ENCODE assay signal across 23 cellular contexts in the genomic region with DNA sequence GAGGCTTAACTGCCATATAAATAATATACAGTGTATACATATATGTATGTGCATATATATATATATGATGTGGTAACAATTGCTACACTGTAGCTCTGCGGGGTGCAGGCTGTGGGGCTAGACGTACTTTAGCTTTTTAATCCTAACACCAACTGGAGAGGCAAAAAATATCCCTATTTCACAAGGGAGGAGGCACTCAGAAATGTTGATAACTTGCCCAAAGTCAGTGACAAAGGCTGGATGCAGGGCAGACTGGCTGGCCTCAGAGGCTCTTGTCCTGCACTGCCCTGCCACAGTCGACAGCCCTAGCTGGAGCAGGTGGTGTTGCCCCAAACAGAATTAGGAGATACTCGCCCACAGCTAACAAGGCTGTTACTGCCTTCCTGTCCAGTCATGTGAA. TPM values are rescaled to one million over a fixed set of nuclear protein-coding genes. Genes with fewer than 3 reads are reported as not detected.
DNase-seq lines count a peak whose midpoint lies in the region; ATAC-seq, FAIRE-seq and TF ChIP-seq lines count a peak whose summit lies in the region.
"Had no signal": no experiment of that assay in that cellular context is flagged by ENCODE, and none has a peak within 500 bp of the region (broad histone marks: within the 10 kb centered on the region; RNA-seq: fewer than 3 reads in every experiment).

No MANE protein-coding gene starts in this region.

- no peak overlapping the region for H3K14ac ChIP-seq in IMR-90 (replicated peaks; ENCODE audit: low read depth, low read length)

- H2AFZ ChIP-seq in IMR-90 (replicated peaks; ENCODE audit: low read length, poor library complexity), result no peak overlapping the region
- H2AFZ ChIP-seq in K562 (ENCODE audit: low read depth, low read length), result peak overlapping the region; percentile 92; the same call in 1 of the 2 replicates
- no peak overlapping the region for H2AFZ ChIP-seq in neural progenitor cell (replicated peaks)

- H3K9ac ChIP-seq in IMR-90 (ENCODE audit: low read depth, low read length) (no peak overlapping the region), K562 (ENCODE audit: insufficient read depth in 1 of 2, low read depth in 2 of 2, low read length in 2 of 2) (peak overlapping the region in 1 of 2 experiments; percentile 71; a peak in 2 of 4 replicates), neural progenitor cell (no peak overlapping the region)

- no CpG with 5 or more reads among the region's 4 CpGs for WGBS in IMR-90 (ENCODE audit: extremely low coverage in 2 of 2, insufficient read length in 1 of 2), 2 experiments
- WGBS in K562 (ENCODE audit: insufficient coverage, low coverage, missing lambda C conversion rate), result 66% methylated on average over 4 of the region's 4 CpGs

- H3F3A ChIP-seq in neural progenitor cell (ENCODE audit: low read depth), result peaks cover 11% of the 10 kb centered on the region

- peaks cover 31% of the 10 kb centered on the region for H3K79me2 ChIP-seq in K562 (ENCODE audit: control insufficient read depth, insufficient read depth, low read length)
- no peaks in the 10 kb centered on the region for H3K79me2 ChIP-seq in neural progenitor cell (ENCODE audit: low read depth)

- H3K9me3 ChIP-seq in IMR-90 (ENCODE audit: control insufficient read depth, insufficient read depth, low read length) (no peaks in the 10 kb centered on the region), K562 (replicated peaks; ENCODE audit: control insufficient read depth, insufficient read depth, low read depth, low read length) (no peaks in the 10 kb centered on the region), neural progenitor cell (ENCODE audit: low read depth) (no peaks in the 10 kb centered on the region)
- H3K9me3 ChIP-seq: lower lobe of right lung had no signal

- peaks cover 29% of the 10 kb centered on the region for H3K27me3 Mint-ChIP-seq in neural progenitor cell (ENCODE audit: insufficient read depth, low read depth)

- in situ Hi-C loops in IMR-90 (cut with MboI; ENCODE audit: low sequenced_read_pairs) (no loop called here), K562 (cut with MboI) (loop anchor here (10.0 kb wide), 1 partner anchor 164 kb away; no protein-coding TSS in a partner anchor)

- no peak overlapping the region; the same call in 1 of the 2 replicates for H4K91ac ChIP-seq in IMR-90 (ENCODE audit: insufficient read depth, low read depth, low read length)

- no peak overlapping the region for H2AK9ac ChIP-seq in IMR-90 (replicated peaks; ENCODE audit: low read depth, low read length, poor library complexity)

- dilution Hi-C loops in IMR-90 (cut with HindIII; ENCODE audit: low sequenced_read_pairs, unreplicated experiment), result no loop called here

- H3K9me3 Mint-ChIP-seq in neural progenitor cell, result no peaks in the 10 kb centered on the region
- H3K9me3 Mint-ChIP-seq: activated T-cell treated with anti-CD3 and anti-CD28 coated beads, Interleukin-2, amount 50 U/mL, for 24 hours; stimulated activated naive B cell treated with anti-CD40 and anti-IgM and Interleukin-4, amounts not matched to agents 10 μg/mL and 1 μg/mL and 100 μg/mL, for 72 hours; type B pancreatic cell had no signal

- no peak overlapping the region for H2AK5ac ChIP-seq in IMR-90 (ENCODE audit: low read depth, low read length)

- H3K79me1 ChIP-seq in IMR-90 (ENCODE audit: low read depth in 1 of 2, low read length in 2 of 2), result no peaks in the 10 kb centered on the region

- TF ChIP-seq CTCF in IMR-90 (conservative IDR thresholded peaks at IDR 0.05; ENCODE audit: low read depth, low read length) (no peak), K562 (IDR thresholded peaks at IDR 0.05 in 2 of 3, conservative IDR thresholded peaks at IDR 0.05 in 1 of 3; ENCODE audit: insufficient read depth in 2 of 3, low read depth in 1 of 3, low read length in 3 of 3) (no peak), neural progenitor cell (IDR thresholded peaks at IDR 0.05) (no peak)

- TF ChIP-seq RAD21 in IMR-90 (IDR thresholded peaks at IDR 0.05; ENCODE audit: low read length) (no peak), K562 (CRISPR knock-in tag; conservative IDR thresholded peaks at IDR 0.05 in 1 of 2, IDR thresholded peaks at IDR 0.05 in 1 of 2) (no peak)

- BruUV-seq in IMR-90 (replicated peaks; lab: Mats Ljungman, UMichigan) (no TSS peak), K562 (replicated peaks; lab: Mats Ljungman, UMichigan) (no TSS peak)

- H3K56ac ChIP-seq in IMR-90 (ENCODE audit: extremely low read depth, insufficient read depth, low read length), result no peak overlapping the region

- no peak overlapping the region for H2BK120ac ChIP-seq in IMR-90 (ENCODE audit: low read depth, low read length)

- no peaks in the 10 kb centered on the region for H3K9me1 ChIP-seq in IMR-90 (ENCODE audit: insufficient read depth, low read length)
- no peaks in the 10 kb centered on the region for H3K9me1 ChIP-seq in K562 (ENCODE audit: control insufficient read depth, insufficient read depth, low read length)

- H2BK5ac ChIP-seq in IMR-90 (ENCODE audit: low read depth, low read length, poor library complexity, severe bottlenecking), result no peak overlapping the region

- H3K4me3 Mint-ChIP-seq in neural progenitor cell, result peak overlapping the region; percentile 89

- ATAC-seq in IMR-90 (ENCODE audit: low read depth), result no peak
- no peak for ATAC-seq in K562
- ATAC-seq: esophagus mucosa; stimulated activated naive B cell treated with anti-CD40 and anti-IgM and Interleukin-4, amounts not matched to agents 10 μg/mL and 1 μg/mL and 100 μg/mL, for 72 hours had no signal

- no peak for TF ChIP-seq EP300 in K562 (IDR thresholded peaks at IDR 0.05; ENCODE audit: low read length)

- peak overlapping the region; percentile 5; the same call in 1 of the 2 replicates for H3K23ac ChIP-seq in IMR-90 (ENCODE audit: low read depth, low read length)

- H3K4me1 ChIP-seq in IMR-90 (ENCODE audit: control insufficient read depth, insufficient read depth, low read length) (peaks cover 5% of the 10 kb centered on the region; the same call in 1 of the 2 replicates), K562 (replicated peaks in 1 of 2; ENCODE audit: control insufficient read depth in 2 of 2, insufficient read depth in 2 of 2, low read length in 2 of 2) (peaks cover 27 to 45% of the 10 kb centered on the region in 2 experiments), neural progenitor cell (peaks cover 3% of the 10 kb centered on the region)

- H3K27me3 ChIP-seq in IMR-90 (ENCODE audit: control insufficient read depth, insufficient read depth, low read length) (no peaks in the 10 kb centered on the region; the same call in 1 of the 2 replicates), K562 (ENCODE audit: control insufficient read depth in 2 of 2, insufficient read depth in 2 of 2, low read length in 2 of 2) (no peaks in the 10 kb centered on the region), neural progenitor cell (peaks cover 78% of the 10 kb centered on the region)

- H3K36me3 ChIP-seq in IMR-90 (ENCODE audit: control insufficient read depth, insufficient read depth, low read length), result no peaks in the 10 kb centered on the region
- H3K36me3 ChIP-seq in K562 (ENCODE audit: control insufficient read depth, insufficient read depth, low read length), result no peaks in the 10 kb centered on the region; the same call in 2 of the 3 replicates
- H3K36me3 ChIP-seq in neural progenitor cell, result no peaks in the 10 kb centered on the region
- H3K36me3 ChIP-seq: lower lobe of right lung had no signal

- no peak for FAIRE-seq in K562 (lab: Jason Lieb, UNC)
- FAIRE-seq in RCC 7860 (lab: Jason Lieb, UNC), result no peak
- no peak for FAIRE-seq in GM12891 (lab: Jason Lieb, UNC)
- FAIRE-seq: bronchial epithelial cell had no signal

- H2BK15ac ChIP-seq in IMR-90 (ENCODE audit: low read depth, low read length), result no peak overlapping the region

- H3K18ac ChIP-seq in IMR-90 (ENCODE audit: low read depth, low read length), result no peak overlapping the region

- CTCF ChIA-PET in IMR-90 (lab: Yijun Ruan, JAX) (interaction anchor here (0.9 to 1.1 kb wide), 2 partner anchors 8 to 416 kb away, joined by 3 read pairs; no protein-coding TSS in a partner anchor), K562 (lab: Yijun Ruan, JAX; ENCODE audit: low intra/inter-chr PET ratio) (no interaction called here)

- TF ChIP-seq POLR2A in IMR-90 (IDR thresholded peaks at IDR 0.05; ENCODE audit: low read depth, low read length) (no peak), K562 (conservative IDR thresholded peaks at IDR 0.05) (no peak), GM12891 (IDR thresholded peaks at IDR 0.05; ENCODE audit: low read depth, low read length) (no peak)

- H3K4me3 ChIP-seq in IMR-90 (ENCODE audit: insufficient read depth, low read depth, low read length), result no peak overlapping the region
- H3K4me3 ChIP-seq in K562, result no peak overlapping the region
- H3K4me3 ChIP-seq in neural progenitor cell, result no peak overlapping the region

- no peak overlapping the region; a peak in 1 of 4 replicates for H4K8ac ChIP-seq in IMR-90 (ENCODE audit: low read depth in 2 of 2, low read length in 2 of 2)

- H3K36me3 Mint-ChIP-seq in neural progenitor cell, result no peaks in the 10 kb centered on the region
- H3K36me3 Mint-ChIP-seq: activated naive CD8-positive, alpha-beta T cell; stimulated activated naive B cell treated with anti-CD40 and anti-IgM and Interleukin-4, amounts not matched to agents 10 μg/mL and 1 μg/mL and 100 μg/mL, for 72 hours; type B pancreatic cell had no signal

- H3K4me1 Mint-ChIP-seq in neural progenitor cell, result peaks cover 16% of the 10 kb centered on the region

- H3K4me2 ChIP-seq in IMR-90 (ENCODE audit: low read depth, low read length), result peak overlapping the region; percentile 13; the same call in 1 of the 2 replicates
- H3K4me2 ChIP-seq in K562 (ENCODE audit: insufficient read depth, low read length), result peak overlapping the region; percentile 78; the same call in 1 of the 2 replicates
- H3K4me2 ChIP-seq in neural progenitor cell, result no peak overlapping the region

- H4K20me1 ChIP-seq in IMR-90 (ENCODE audit: insufficient read depth, low read length) (no peaks in the 10 kb centered on the region), K562 (replicated peaks; ENCODE audit: control insufficient read depth, insufficient read depth, low read length) (no peaks in the 10 kb centered on the region), neural progenitor cell (ENCODE audit: low read depth) (peaks cover 7% of the 10 kb centered on the region)

- intact Hi-C loops in IMR-90 (cut with micrococcal nuclease), result loop anchor here (2.0 to 5.0 kb wide), 3 partner anchors 399 to 469 kb away; no protein-coding TSS in a partner anchor
- intact Hi-C loops in K562 (cut with micrococcal nuclease), result loop anchor here (1.0 kb wide), 1 partner anchor 105 kb away; no protein-coding TSS in a partner anchor

- H3K27ac ChIP-seq in IMR-90 (ENCODE audit: insufficient read depth, low read length) (no peak overlapping the region), K562 (ENCODE audit: extremely low read depth, low read depth, low read length) (no peak overlapping the region), neural progenitor cell (no peak overlapping the region)
- H3K27ac ChIP-seq: lower lobe of right lung had no signal

- 0 out of 2 replicates have a peak overlapping the region, but pooled peaks have one; percentile 29 for H2BK20ac ChIP-seq in IMR-90 (ENCODE audit: low read depth, low read length)

- DNase-seq in DMS53 (lab: John Stamatoyannopoulos, UW), result peak; percentile 33
- DNase-seq in DMS53 treated with DMSO at 0.1 percent for 48 hours (lab: John Stamatoyannopoulos, UW; ENCODE audit: unreplicated experiment), result no peak
- DNase-seq in IMR-90, result no peak
- DNase-seq in K562 (ENCODE audit: extremely low read depth in 1 of 4, low spot score in 3 of 4), result peak in 1 of 4 experiments; percentile 37
- no peak for DNase-seq in neural progenitor cell (ENCODE audit: low spot score)
- DNase-seq in stimulated activated naive CD4-positive, alpha-beta T cell (lab: John Stamatoyannopoulos, UW), result no peak
- DNase-seq in RCC 7860 (ENCODE audit: low spot score), result no peak
- no peak for DNase-seq in GM12891 (ENCODE audit: insufficient read length, low spot score)
- DNase-seq: 8988T; activated CD4-positive, alpha-beta T cell treated with anti-CD3 and anti-CD28 coated beads, Interleukin-2, amount 50 U/mL, for 48 hours; activated T-cell treated with anti-CD3 and anti-CD28 coated beads, Interleukin-2, amount 50 U/mL, for 24 hours; DMS153; immature natural killer cell; lower lobe of right lung; NCI-H2029 treated with DMSO at 0.1 percent for 48 hours; stimulated activated naive B cell treated with anti-CD40 and anti-IgM and Interleukin-4, amounts not matched to agents 10 μg/mL and 1 μg/mL and 100 μg/mL, for 72 hours; SW 1271 had no signal

- H3K4ac ChIP-seq in IMR-90 (ENCODE audit: low read depth, low read length), result no peak overlapping the region

- H4K5ac ChIP-seq in IMR-90 (ENCODE audit: low read depth, low read length), result no peak overlapping the region

- H3K27ac Mint-ChIP-seq in neural progenitor cell, result no peak overlapping the region
- H3K27ac Mint-ChIP-seq: activated naive CD8-positive, alpha-beta T cell; activated T-cell treated with anti-CD3 and anti-CD28 coated beads, Interleukin-2, amount 50 U/mL, for 24 hours; immature natural killer cell; type B pancreatic cell had no signal

- POLR2A ChIA-PET in IMR-90 (lab: Charles Lee; ENCODE audit: unreplicated experiment), result no interaction called here
- POLR2A ChIA-PET in K562 (lab: Yijun Ruan, JAX), result interaction anchor here (1.2 kb wide), 2 partner anchors 9 to 48 kb away, joined by 3 read pairs; no protein-coding TSS in a partner anchor

RNA-seq across cellular contexts. Expression of a gene that starts 1.5 kb away (rescaled TPM):
- total RNA-seq in IMR-90 (2012; rRNA removed), result 19.4 and 23.7 TPM in 2 replicates
- polyA plus RNA-seq in IMR-90 (2012; rRNA removed), result 14.7 and 16.8 TPM in 2 replicates
- 7.1 and 8.6 TPM in 2 replicates for polyA plus RNA-seq in IMR-90 (2012; cell fraction: cytosol; rRNA removed)
- 3.8 and 14.8 TPM in 2 replicates for polyA plus RNA-seq in IMR-90 (2012; cell fraction: nucleus; rRNA removed; ENCODE audit: low replicate concordance)
- total RNA-seq in K562 (2011; cell fraction: chromatin; rRNA removed; ENCODE audit: low replicate concordance), result 72.2 and 98.2 TPM in 2 replicates
- 75.9 and 76.6 TPM in 2 replicates for total RNA-seq in K562 (2011; cell fraction: nucleolus; rRNA removed)
- total RNA-seq in K562 (2011; cell fraction: nucleoplasm; rRNA removed), result 90.5 and 107 TPM in 2 replicates
- 18.1 and 22.3 TPM in 2 replicates for total RNA-seq in K562 (2014; rRNA removed)
- total RNA-seq in K562 (2014; rRNA removed; fragmentation: Illumina TruSeq; extraction: Trizol), result 21.5 and 22.2 TPM in 2 replicates
- 16.5 and 17.4 TPM in 2 replicates for total RNA-seq in K562 (2015; rRNA removed; fragmentation: Illumina TruSeq; extraction: Trizol)
- 25.1 and 25.9 TPM in 2 replicates for total RNA-seq in K562 (2021)
- polyA plus RNA-seq in K562 (2011; rRNA removed), result 34.2 and 43.2 TPM in 2 replicates
- polyA plus RNA-seq in K562 (2011; cell fraction: cytosol; rRNA removed), result 34.8 and 41.8 TPM in 2 replicates
- 36.2 TPM in 2 replicates for polyA plus RNA-seq in K562 (2011; cell fraction: nucleus; rRNA removed)
- polyA plus RNA-seq in K562 (2012), result 19.0 and 23.5 TPM in 2 replicates
- polyA plus RNA-seq in K562 (2014; fragmentation: Illumina TruSeq; extraction: Trizol), result 24.4 and 24.5 TPM in 2 replicates
- polyA plus RNA-seq in K562 (2014; fragmentation: Nextera tagmentation; extraction: Ambion mirVana), result 10 to 100 TPM; 12.9 to 15.3 TPM
- polyA plus RNA-seq in K562 (2014; rRNA removed), result 17.1 and 23.6 TPM in 2 replicates
- 162 and 229 TPM in 2 replicates for polyA minus RNA-seq in K562 (2011; rRNA and poly(A)+ RNA removed)
- polyA minus RNA-seq in K562 (2011; cell fraction: cytosol; rRNA and poly(A)+ RNA removed), result 65.4 and 75.6 TPM in 2 replicates
- 45.0 and 71.8 TPM in 2 replicates for polyA minus RNA-seq in K562 (2011; cell fraction: nucleus; rRNA and poly(A)+ RNA removed)
- total RNA-seq in neural progenitor cell (ENCODE audit: low replicate concordance), result 0.02 and 0.19 TPM in 2 replicates
- under 0.01 TPM for polyA plus RNA-seq in GM12891 (2012; ENCODE audit: low read depth, missing spikeins)
- total RNA-seq: bronchial epithelial cell, HT-29, RPMI7951 had no signal
- polyA plus RNA-seq: immature natural killer cell had no signal

Comparison
In these comparisons a context has a peak if more than half of its experiments do, and no peak if none do; other contexts are left out.
1. RNA of a gene that starts 1.5 kb away (total RNA-seq): 19.4 to 23.7 TPM in IMR-90 and 16.5 to 107 TPM in K562; 0.02 to 0.19 TPM in neural progenitor cell; every median in the first group is over 10 times any median in the second.